Comparison of ENCODE assay signal across 14 cellular contexts in genomic region chr3:17979911-17980310, GRCh38.
"Had no signal": no experiment of that assay in that cellular context is flagged by ENCODE, and none has a peak within 500 bp of the region (broad histone marks: within the 10 kb centered on the region; RNA-seq: fewer than 3 reads in every experiment).

No MANE protein-coding gene starts in this region.

- DNase-seq: activated CD4-positive, alpha-beta T cell treated with anti-CD3 and anti-CD28 coated beads, Interleukin-2, amount 50 U/mL, for 1 hour; activated CD4-positive, CD25-positive, alpha-beta regulatory T cell treated with anti-CD3 and anti-CD28 coated beads, Interleukin-2, amount 50 U/mL, for 72 hours; activated gamma-delta T cell; activated T-cell treated with anti-CD3 and anti-CD28 coated beads, Interleukin-2, amount 50 U/mL, for 72 hours; effector memory CD4-positive, alpha-beta T cell; mesenchymal stem cell; naive thymus-derived CD4-positive, alpha-beta T cell; stimulated activated naive CD8-positive, alpha-beta T cell treated with anti-CD3 and anti-CD28 coated beads, Interleukin-15, Interleukin-2, amounts not matched to agents 100 U/mL and 50 U/mL, for 24 hours; T-helper 9 cell; tibial artery had no signal

- H3K27me3 ChIP-seq: neural progenitor cell, tibial artery had no signal

- H3K27ac ChIP-seq: neural progenitor cell, prostate gland, skin epidermis, tibial artery had no signal

- H3K36me3 ChIP-seq: neural progenitor cell, prostate gland, tibial artery had no signal

- H3K9me3 ChIP-seq: mucosa of descending colon, prostate gland, tibial artery had no signal

- H3K9ac ChIP-seq: neural progenitor cell had no signal

- H3K4me3 ChIP-seq: mucosa of descending colon, neural progenitor cell, prostate gland, skin epidermis, tibial artery had no signal

- H3K4me1 ChIP-seq: prostate gland, tibial artery had no signal

- H3K4me2 ChIP-seq: neural progenitor cell had no signal
